In genomic region chr1:155001438-155001687, GRCh38 we compare ENCODE assay signal across 8 cellular contexts. TPM values are rescaled to one million over a fixed set of nuclear protein-coding genes. Genes with fewer than 3 reads are reported as not detected.
A peak's percentile ranks its signal among the peaks of the same experiment; 100 is the strongest.
DNase-seq lines count a peak whose midpoint lies in the region; ATAC-seq and TF ChIP-seq lines count a peak whose summit lies in the region.

No MANE protein-coding gene starts in this region.

- POLR2A ChIA-PET in WTC11 (lab: Charles Lee) = interaction anchor here (0.8 to 13.0 kb wide), 5 partner anchors 15 to 30 kb away, joined by 3 to 176 read pairs (median 21); partner anchors contain the start of genes CKS1B, FLAD1 and SHC1

- H3K27ac ChIP-seq in hepatocyte = peak overlapping the region; percentile 98

- H3K9me3 ChIP-seq in hepatocyte (ENCODE audit: low read depth) = no peaks in the 10 kb centered on the region

- peak overlapping the region; percentile 88 for H3K4me3 Mint-ChIP-seq in WTC11
- peak overlapping the region; percentile 89 to 93 for H3K4me3 Mint-ChIP-seq in stimulated activated naive CD8-positive, alpha-beta T cell treated with anti-CD3 and anti-CD28 coated beads, Interleukin-15, amount 100 ng/mL, for 72 hours

- peak overlapping the region; percentile 63; the same call in 1 of the 2 replicates for H3K27ac Mint-ChIP-seq in WTC11
- H3K27ac Mint-ChIP-seq in stimulated activated naive CD8-positive, alpha-beta T cell treated with anti-CD3 and anti-CD28 coated beads, Interleukin-15, amount 100 ng/mL, for 72 hours = peak overlapping the region; percentile 20 to 93

- H3K4me2 ChIP-seq in hepatocyte = peak overlapping the region; percentile 92

- H3K36me3 ChIP-seq in hepatocyte (replicated peaks; ENCODE audit: insufficient read depth, low read depth) = no peaks in the 10 kb centered on the region

- peak overlapping the region; percentile 69 for H3K4me3 ChIP-seq in hepatocyte

- CTCF ChIA-PET in WTC11 (lab: Charles Lee) = interaction anchor here (0.6 to 10.3 kb wide), 16 partner anchors 9 to 172 kb away, joined by 3 to 176 read pairs (median 7); partner anchors contain the start of genes ADAM15, KRTCAP2, LENEP and PBXIP1

- H3K36me3 Mint-ChIP-seq in WTC11 = no peaks in the 10 kb centered on the region

- no peaks in the 10 kb centered on the region for H3K27me3 ChIP-seq in hepatocyte

- H3K9me2 ChIP-seq in hepatocyte (replicated peaks; ENCODE audit: insufficient read depth) = no peaks in the 10 kb centered on the region

- H4K20me1 ChIP-seq in hepatocyte (ENCODE audit: insufficient read depth, poor library complexity, severe bottlenecking) = peaks cover 10% of the 10 kb centered on the region

- no peaks in the 10 kb centered on the region; the same call in 1 of the 2 replicates for H3K27me3 Mint-ChIP-seq in WTC11 (ENCODE audit: low read depth)
- H3K27me3 Mint-ChIP-seq in stimulated activated naive CD8-positive, alpha-beta T cell treated with anti-CD3 and anti-CD28 coated beads, Interleukin-15, amount 100 ng/mL, for 72 hours = peaks cover 20% of the 10 kb centered on the region

- peak overlapping the region; percentile 51 for H2AFZ ChIP-seq in hepatocyte

- H3K4me1 ChIP-seq in hepatocyte (ENCODE audit: insufficient read depth) = peaks cover 17% of the 10 kb centered on the region

- peaks cover 34% of the 10 kb centered on the region for H3K4me1 Mint-ChIP-seq in WTC11
- H3K4me1 Mint-ChIP-seq in stimulated activated naive CD8-positive, alpha-beta T cell treated with anti-CD3 and anti-CD28 coated beads, Interleukin-15, amount 100 ng/mL, for 72 hours = peaks cover 64% of the 10 kb centered on the region

- H3K9me3 Mint-ChIP-seq in WTC11 = no peaks in the 10 kb centered on the region
- H3K9me3 Mint-ChIP-seq in stimulated activated naive CD8-positive, alpha-beta T cell treated with anti-CD3 and anti-CD28 coated beads, Interleukin-15, amount 100 ng/mL, for 72 hours = no peaks in the 10 kb centered on the region

- peaks cover 40% of the 10 kb centered on the region for H3K79me2 ChIP-seq in hepatocyte

- WGBS in hepatocyte (ENCODE audit: low lambda C conversion rate, missing lambda C conversion rate) = under 1% methylated on average over 12 of the region's 12 CpGs

- DNase-seq in SKM-1 treated with dmso at 0.1 percent for 144 hours (lab: John Stamatoyannopoulos, UW; ENCODE audit: unreplicated experiment) = peak; percentile 77
- no peak for DNase-seq in SKM-1 (lab: John Stamatoyannopoulos, UW; ENCODE audit: unreplicated experiment)
- no peak for DNase-seq in WTC11 (ENCODE audit: low spot score)
- DNase-seq in hepatocyte (ENCODE audit: low spot score) = no peak
- no peak for DNase-seq in stimulated activated naive CD8-positive, alpha-beta T cell treated with anti-CD3 and anti-CD28 coated beads, Interleukin-15, amount 100 ng/mL, for 72 hours
- DNase-seq in SHP77 treated with DMSO at 0.1 percent for 48 hours (lab: John Stamatoyannopoulos, UW) = no peak

- no peak for TF ChIP-seq CTCF in WTC11 (IDR thresholded peaks at IDR 0.05)
- TF ChIP-seq CTCF in hepatocyte (IDR thresholded peaks at IDR 0.05; ENCODE audit: poor library complexity) = no peak

- ATAC-seq in WTC11 (no peak), GM21526 (IDR thresholded peaks at IDR 0.05; ENCODE audit: low FRiP score, unreplicated experiment) (no peak), GM21737 (IDR thresholded peaks at IDR 0.05; ENCODE audit: unreplicated experiment) (no peak)
- no peak for ATAC-seq in stimulated activated naive CD8-positive, alpha-beta T cell treated with anti-CD3 and anti-CD28 coated beads, Interleukin-15, amount 100 ng/mL, for 72 hours

TF ChIP-seq in WTC11, 78 proteins besides CTCF, POLR2A, EP300 and RAD21:
- no peak for TF ChIP-seq ETV6 (CRISPR knock-in tag; IDR thresholded peaks at IDR 0.05)
- TF ChIP-seq FOXP1 (CRISPR knock-in tag; IDR thresholded peaks at IDR 0.05; ENCODE audit: borderline replicate concordance) = no peak
- TF ChIP-seq ZNF232 (CRISPR knock-in tag; IDR thresholded peaks at IDR 0.05) = no peak
- TF ChIP-seq KAT7 (CRISPR knock-in tag; IDR thresholded peaks at IDR 0.05; ENCODE audit: borderline replicate concordance) = no peak
- TF ChIP-seq NR3C1 (CRISPR knock-in tag; conservative IDR thresholded peaks at IDR 0.05; ENCODE audit: low read depth) = no peak
- TF ChIP-seq GABPB1 (CRISPR knock-in tag; IDR thresholded peaks at IDR 0.05) = no peak
- TF ChIP-seq GRHL2 (CRISPR knock-in tag; IDR thresholded peaks at IDR 0.05; ENCODE audit: insufficient replicate concordance, severe bottlenecking) = no peak
- TF ChIP-seq, protein P1, sequence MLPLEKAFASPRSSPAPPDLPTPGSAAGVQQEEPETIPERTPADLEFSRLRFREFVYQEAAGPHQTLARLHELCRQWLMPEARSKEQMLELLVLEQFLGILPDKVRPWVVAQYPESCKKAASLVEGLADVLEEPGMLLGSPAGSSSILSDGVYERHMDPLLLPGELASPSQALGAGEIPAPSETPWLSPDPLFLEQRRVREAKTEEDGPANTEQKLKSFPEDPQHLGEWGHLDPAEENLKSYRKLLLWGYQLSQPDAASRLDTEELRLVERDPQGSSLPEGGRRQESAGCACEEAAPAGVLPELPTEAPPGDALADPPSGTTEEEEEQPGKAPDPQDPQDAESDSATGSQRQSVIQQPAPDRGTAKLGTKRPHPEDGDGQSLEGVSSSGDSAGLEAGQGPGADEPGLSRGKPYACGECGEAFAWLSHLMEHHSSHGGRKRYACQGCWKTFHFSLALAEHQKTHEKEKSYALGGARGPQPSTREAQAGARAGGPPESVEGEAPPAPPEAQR (CRISPR knock-in tag; IDR thresholded peaks at IDR 0.05) = no peak
- TF ChIP-seq NR2C2 (CRISPR knock-in tag; IDR thresholded peaks at IDR 0.05) = no peak
- no peak for TF ChIP-seq MYBL2 (CRISPR knock-in tag; IDR thresholded peaks at IDR 0.05)
- TF ChIP-seq TP53 (CRISPR knock-in tag; IDR thresholded peaks at IDR 0.05) = no peak
- TF ChIP-seq ZNF138 (CRISPR knock-in tag; conservative IDR thresholded peaks at IDR 0.05) = no peak
- TF ChIP-seq, protein P2, sequence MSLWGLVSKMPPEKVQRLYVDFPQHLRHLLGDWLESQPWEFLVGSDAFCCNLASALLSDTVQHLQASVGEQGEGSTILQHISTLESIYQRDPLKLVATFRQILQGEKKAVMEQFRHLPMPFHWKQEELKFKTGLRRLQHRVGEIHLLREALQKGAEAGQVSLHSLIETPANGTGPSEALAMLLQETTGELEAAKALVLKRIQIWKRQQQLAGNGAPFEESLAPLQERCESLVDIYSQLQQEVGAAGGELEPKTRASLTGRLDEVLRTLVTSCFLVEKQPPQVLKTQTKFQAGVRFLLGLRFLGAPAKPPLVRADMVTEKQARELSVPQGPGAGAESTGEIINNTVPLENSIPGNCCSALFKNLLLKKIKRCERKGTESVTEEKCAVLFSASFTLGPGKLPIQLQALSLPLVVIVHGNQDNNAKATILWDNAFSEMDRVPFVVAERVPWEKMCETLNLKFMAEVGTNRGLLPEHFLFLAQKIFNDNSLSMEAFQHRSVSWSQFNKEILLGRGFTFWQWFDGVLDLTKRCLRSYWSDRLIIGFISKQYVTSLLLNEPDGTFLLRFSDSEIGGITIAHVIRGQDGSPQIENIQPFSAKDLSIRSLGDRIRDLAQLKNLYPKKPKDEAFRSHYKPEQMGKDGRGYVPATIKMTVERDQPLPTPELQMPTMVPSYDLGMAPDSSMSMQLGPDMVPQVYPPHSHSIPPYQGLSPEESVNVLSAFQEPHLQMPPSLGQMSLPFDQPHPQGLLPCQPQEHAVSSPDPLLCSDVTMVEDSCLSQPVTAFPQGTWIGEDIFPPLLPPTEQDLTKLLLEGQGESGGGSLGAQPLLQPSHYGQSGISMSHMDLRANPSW (CRISPR knock-in tag; conservative IDR thresholded peaks at IDR 0.05; ENCODE audit: low read depth) = no peak
- no peak for TF ChIP-seq NR1H2 (CRISPR knock-in tag; IDR thresholded peaks at IDR 0.05)
- TF ChIP-seq USF2 (CRISPR knock-in tag; IDR thresholded peaks at IDR 0.05) = no peak
- no peak for TF ChIP-seq JAZF1 (CRISPR knock-in tag; IDR thresholded peaks at IDR 0.05)
- no peak for TF ChIP-seq CREM (CRISPR knock-in tag; IDR thresholded peaks at IDR 0.05)
- no peak for TF ChIP-seq MXD4 (CRISPR knock-in tag; IDR thresholded peaks at IDR 0.05; ENCODE audit: borderline replicate concordance)
- TF ChIP-seq, protein P3, sequence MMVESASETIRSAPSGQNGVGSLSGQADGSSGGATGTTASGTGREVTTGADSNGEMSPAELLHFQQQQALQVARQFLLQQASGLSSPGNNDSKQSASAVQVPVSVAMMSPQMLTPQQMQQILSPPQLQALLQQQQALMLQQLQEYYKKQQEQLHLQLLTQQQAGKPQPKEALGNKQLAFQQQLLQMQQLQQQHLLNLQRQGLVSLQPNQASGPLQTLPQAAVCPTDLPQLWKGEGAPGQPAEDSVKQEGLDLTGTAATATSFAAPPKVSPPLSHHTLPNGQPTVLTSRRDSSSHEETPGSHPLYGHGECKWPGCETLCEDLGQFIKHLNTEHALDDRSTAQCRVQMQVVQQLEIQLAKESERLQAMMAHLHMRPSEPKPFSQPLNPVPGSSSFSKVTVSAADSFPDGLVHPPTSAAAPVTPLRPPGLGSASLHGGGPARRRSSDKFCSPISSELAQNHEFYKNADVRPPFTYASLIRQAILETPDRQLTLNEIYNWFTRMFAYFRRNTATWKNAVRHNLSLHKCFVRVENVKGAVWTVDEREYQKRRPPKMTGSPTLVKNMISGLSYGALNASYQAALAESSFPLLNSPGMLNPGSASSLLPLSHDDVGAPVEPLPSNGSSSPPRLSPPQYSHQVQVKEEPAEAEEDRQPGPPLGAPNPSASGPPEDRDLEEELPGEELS (CRISPR knock-in tag; IDR thresholded peaks at IDR 0.05) = no peak

RNA-seq across cellular contexts. Expression of gene ZBTB7B, which starts 1.2 kb away (rescaled TPM):
- total RNA-seq in WTC11 (2021) = 29.8 to 32.1 TPM (median 31.5 TPM) in 3 replicates
- total RNA-seq in hepatocyte = 27.3 and 29.2 TPM in 2 replicates
- 13.3 and 13.5 TPM in 2 replicates for polyA plus RNA-seq in hepatocyte

RNA-seq across cellular contexts. Expression of gene LENEP, which starts 8.0 kb away (rescaled TPM):
- total RNA-seq in WTC11 (2021) (0.48 to 1.2 TPM in 2 of 3 replicates, not detected in the other), hepatocyte (0.92 TPM in 1 of 2 replicates, not detected in the other)
- not detected in 2 replicates for polyA plus RNA-seq in hepatocyte

RNA-seq across cellular contexts. Expression of gene FLAD1, which starts 18.2 kb away (rescaled TPM):
- total RNA-seq in WTC11 (2021) (71.1 to 88.3 TPM (median 71.2 TPM) in 3 replicates), hepatocyte (25.6 and 27.7 TPM in 2 replicates)
- polyA plus RNA-seq in hepatocyte = 42.8 and 45.1 TPM in 2 replicates

RNA-seq across cellular contexts. Expression of gene CKS1B, which starts 26.9 kb away (rescaled TPM):
- total RNA-seq in WTC11 (2021) = 258 to 301 TPM (median 278 TPM) in 3 replicates
- total RNA-seq in hepatocyte = 40.4 and 41.5 TPM in 2 replicates
- 91.3 and 102 TPM in 2 replicates for polyA plus RNA-seq in hepatocyte

RNA-seq across cellular contexts. Expression of gene SHC1, which starts 30.8 kb away (rescaled TPM):
- 180 to 199 TPM (median 180 TPM) in 3 replicates for total RNA-seq in WTC11 (2021)
- total RNA-seq in hepatocyte = 81.8 and 95.6 TPM in 2 replicates
- 107 and 120 TPM in 2 replicates for polyA plus RNA-seq in hepatocyte
